3 cellular contexts compared by ENCODE assay signal in the genomic region with DNA sequence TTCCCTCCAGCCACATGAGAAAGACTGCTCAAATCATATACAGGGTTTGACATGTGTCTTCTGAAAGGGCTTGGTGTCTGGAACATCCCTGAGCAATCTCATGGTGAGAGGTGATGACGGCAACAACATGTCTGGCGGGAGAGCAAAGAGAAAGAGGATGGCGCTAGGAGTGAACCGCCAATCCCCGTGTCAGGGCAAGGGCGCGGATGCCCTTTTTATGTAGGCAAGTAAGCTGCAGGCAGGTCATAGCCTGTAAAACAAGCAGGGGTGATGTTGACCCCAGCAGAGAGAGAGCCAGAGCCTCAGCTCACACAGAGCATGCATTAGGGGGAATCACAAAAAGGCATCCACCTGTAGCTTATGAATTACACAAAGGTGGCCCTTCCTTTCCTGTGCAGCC. TPM values are rescaled to one million over a fixed set of nuclear protein-coding genes. Genes with fewer than 3 reads are reported as not detected.
"Had no signal": no experiment of that assay in that cellular context is flagged by ENCODE, and none has a peak within 500 bp of the region (broad histone marks: within the 10 kb centered on the region; RNA-seq: fewer than 3 reads in every experiment).

No MANE protein-coding gene starts in this region.

RNA-seq across cellular contexts. Expression of gene PTPN20, which starts 4.9 kb away (rescaled TPM):
- total RNA-seq: mesothelial cell of epicardium had no signal
- polyA plus RNA-seq: hepatocyte, mammary epithelial cell had no signal
